ENCODE assay signal across 13 cellular contexts in genomic region chr19:13001502-13002388, GRCh38. TPM values are rescaled to one million over a fixed set of nuclear protein-coding genes. Genes with fewer than 3 reads are reported as not detected.
DNase-seq lines count a peak whose midpoint lies in the region; ATAC-seq and TF ChIP-seq lines count a peak whose summit lies in the region.
"Had no signal": no experiment of that assay in that cellular context is flagged by ENCODE, and none has a peak within 500 bp of the region (broad histone marks: within the 10 kb centered on the region; RNA-seq: fewer than 3 reads in every experiment).

No MANE protein-coding gene starts in this region.

- no peak for TF ChIP-seq RAD21 in liver (IDR thresholded peaks at IDR 0.05)

- H3K27ac ChIP-seq in HEK293 (ENCODE audit: extremely low read depth, low read depth, low read length) (no peak overlapping the region), coronary artery (peak overlapping the region; percentile 95 to 98), liver (ENCODE audit: low read depth in 1 of 2, low read length in 2 of 2) (peak overlapping the region; percentile 50 to 63), skin epidermis (peak overlapping the region in 19 of 21 experiments; percentile 45 to 97 (median 87))

- no peaks in the 10 kb centered on the region for H3K4me1 ChIP-seq in HEK293 (ENCODE audit: control insufficient read depth, insufficient read depth, low read length)
- peaks cover 12 to 50% (median 25%) of the 10 kb centered on the region in 4 donors for H3K4me1 ChIP-seq in liver (ENCODE audit: control insufficient read depth in 4 of 4, insufficient read depth in 4 of 4, low read length in 3 of 4)

- ATAC-seq in HG03442 (IDR thresholded peaks at IDR 0.05; ENCODE audit: unreplicated experiment) (no peak), HG02981 (IDR thresholded peaks at IDR 0.05; ENCODE audit: unreplicated experiment) (no peak)
- ATAC-seq: GM12878 had no signal

- WGBS in liver, result 48% methylated on average over 48 of the region's 48 CpGs

- H3K9ac ChIP-seq in liver (ENCODE audit: low read depth in 1 of 2, low read length in 2 of 2), result no peak overlapping the region

- TF ChIP-seq CTCF in HEK293 (tag by site-specific recombination; IDR thresholded peaks at IDR 0.05) (no peak), coronary artery (IDR thresholded peaks at IDR 0.05) (no peak), liver (IDR thresholded peaks at IDR 0.05; ENCODE audit: low read depth, low read length, missing input control) (no peak)

- DNase-seq in coronary artery (ENCODE audit: low spot score) (peak; percentile 90), NCI-H2171 treated with DMSO at 0.1 percent for 48 hours (lab: John Stamatoyannopoulos, UW) (no peak)
- DNase-seq in stimulated activated CD4-positive, alpha-beta T cell treated with anti-CD3 and anti-CD28 coated beads, Interleukin-2, amount 100 ng/mL, for 24 hours, result no peak
- DNase-seq: CD8-positive, alpha-beta memory T cell; NCI-H187 treated with DMSO at 0.1 percent for 48 hours had no signal

- no peaks in the 10 kb centered on the region for H3K27me3 ChIP-seq in liver (ENCODE audit: control insufficient read depth in 4 of 4, insufficient read depth in 4 of 4, low read length in 3 of 4)

- POLR2A ChIA-PET in HEK293 (lab: Yijun Ruan, JAX), result no interaction called here

- no peak overlapping the region for H3K4me3 ChIP-seq in HEK293 (ENCODE audit: low read depth, low read length)
- peak overlapping the region; percentile 69 for H3K4me3 ChIP-seq in coronary artery
- peak overlapping the region in 1 of 3 donors; percentile 33 for H3K4me3 ChIP-seq in liver (ENCODE audit: low read depth in 1 of 3, low read length in 3 of 3)
- peak overlapping the region in 3 of 7 experiments; percentile 20 to 36 (median 23) for H3K4me3 ChIP-seq in skin epidermis
- H3K4me3 ChIP-seq: GM12878 had no signal

- peaks cover 0 to 6% of the 10 kb centered on the region in 2 experiments; a peak in 1 of 3 replicates for H3K36me3 ChIP-seq in HEK293 (ENCODE audit: control insufficient read depth in 2 of 2, insufficient read depth in 1 of 2, low read length in 2 of 2)
- H3K36me3 ChIP-seq in liver (ENCODE audit: control insufficient read depth in 4 of 4, insufficient read depth in 3 of 4, low read depth in 1 of 4, low read length in 3 of 4), result peaks cover 0 to 3% (median 0%) of the 10 kb centered on the region in 4 donors

- H3K9me3 ChIP-seq in HEK293 (ENCODE audit: control insufficient read depth, insufficient read depth, low read depth, low read length) (no peaks in the 10 kb centered on the region), liver (ENCODE audit: control insufficient read depth in 4 of 4, low read length in 3 of 4) (no peaks in the 10 kb centered on the region)

- CTCF ChIA-PET in HEK293 (lab: Yijun Ruan, JAX), result interaction anchor here (0.9 to 8.5 kb wide), 3 partner anchors 30 to 59 kb away, joined by 3 to 56 read pairs (median 6); no protein-coding TSS in a partner anchor

TF ChIP-seq in HEK293, 187 proteins besides CTCF, POLR2A, EP300 and RAD21:
- TF ChIP-seq ZNF366 (tag by site-specific recombination; conservative IDR thresholded peaks at IDR 0.05) (peak; percentile 72), ZNF558 (tag by site-specific recombination; IDR thresholded peaks at IDR 0.05) (no peak)

TF ChIP-seq in liver, 16 proteins besides CTCF, POLR2A, EP300 and RAD21:
- no peak for TF ChIP-seq TAF1 (conservative IDR thresholded peaks at IDR 0.05)
- no peak for TF ChIP-seq EGR1 (IDR thresholded peaks at IDR 0.05; ENCODE audit: low read depth in 2 of 2)
- TF ChIP-seq HNF4A (conservative IDR thresholded peaks at IDR 0.05), result no peak
- no peak for TF ChIP-seq RXRA (IDR thresholded peaks at IDR 0.05)
- no peak for TF ChIP-seq ATF3 (IDR thresholded peaks at IDR 0.05)
- TF ChIP-seq HNF4G (IDR thresholded peaks at IDR 0.05), result no peak
- no peak for TF ChIP-seq GABPA (IDR thresholded peaks at IDR 0.05 in 1 of 2, conservative IDR thresholded peaks at IDR 0.05 in 1 of 2)
- TF ChIP-seq JUND (IDR thresholded peaks at IDR 0.05), result no peak
- TF ChIP-seq ZBTB33 (IDR thresholded peaks at IDR 0.05), result no peak
- no peak for TF ChIP-seq FOXA1 (IDR thresholded peaks at IDR 0.05)
- TF ChIP-seq REST (IDR thresholded peaks at IDR 0.05), result no peak
- TF ChIP-seq FOXA2 (IDR thresholded peaks at IDR 0.05), result no peak
- no peak for TF ChIP-seq YY1 (IDR thresholded peaks at IDR 0.05)
- TF ChIP-seq SP1 (IDR thresholded peaks at IDR 0.05), result no peak
- no peak for TF ChIP-seq MAX (IDR thresholded peaks at IDR 0.05)
- TF ChIP-seq NR2F2 (IDR thresholded peaks at IDR 0.05), result no peak

RNA-seq across cellular contexts. Expression of gene NFIX, which starts 6.5 kb away (rescaled TPM):
- total RNA-seq in liver, result 10 to 100 TPM; 10.3 to 18.4 TPM
- polyA plus RNA-seq in liver, result 10 to 100 TPM in 1 of 2 donors, 1 to 10 TPM in 1; 3.3 to 14.8 TPM

RNA-seq across cellular contexts. Expression of gene DAND5, which starts 32.4 kb away (rescaled TPM):
- under 1 TPM in 1 of 2 donors, not detected in 1; 0.23 TPM for total RNA-seq in liver
- polyA plus RNA-seq in liver, result not detected
- total RNA-seq: activated CD8-positive, alpha-beta memory T cell treated with anti-CD3 and anti-CD28 coated beads for 36 hours; CD8-positive, alpha-beta memory T cell; SK-MEL-5 had no signal
- polyA plus RNA-seq: CD8-positive, alpha-beta memory T cell had no signal

RNA-seq across cellular contexts. Expression of gene GADD45GIP1, which starts 44.7 kb away (rescaled TPM):
- total RNA-seq in liver, result 10 to 100 TPM in 1 of 2 donors, 1 to 10 TPM in 1; 8.4 to 22.1 TPM
- polyA plus RNA-seq in liver, result 10 to 100 TPM; 23.6 to 54.2 TPM

RNA-seq across cellular contexts. Expression of gene RAD23A, which starts 56.1 kb away (rescaled TPM):
- 100 to 1,000 TPM in 1 of 2 donors, 10 to 100 TPM in 1; 42.9 to 112 TPM for total RNA-seq in liver
- polyA plus RNA-seq in liver, result 10 to 100 TPM; 45.0 to 88.6 TPM
